23 cellular contexts compared by ENCODE assay signal in the genomic region with DNA sequence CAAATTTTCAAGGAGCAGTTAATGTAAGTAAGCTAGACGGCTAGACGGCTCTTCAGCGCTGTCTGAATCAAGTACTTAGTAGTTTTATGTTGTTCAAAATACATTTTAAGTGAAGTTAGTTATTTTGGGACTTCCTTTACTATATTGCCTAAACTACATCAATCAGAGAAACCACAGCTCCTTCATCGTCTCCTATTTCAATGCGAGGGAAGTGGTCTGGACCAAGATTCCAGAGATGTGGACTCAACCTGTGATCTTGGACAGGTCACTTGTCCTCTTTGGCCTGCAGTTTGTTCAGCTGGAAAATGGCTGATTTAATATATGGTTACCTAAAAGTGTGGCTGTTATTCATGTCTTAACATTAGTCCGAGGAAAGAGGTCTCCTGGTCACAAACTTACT.
"Had no signal": no experiment of that assay in that cellular context is flagged by ENCODE, and none has a peak within 500 bp of the region (broad histone marks: within the 10 kb centered on the region; RNA-seq: fewer than 3 reads in every experiment).

No MANE protein-coding gene starts in this region.

- H3K9ac ChIP-seq: KMS-11, SK-N-SH had no signal

- ATAC-seq: Panc1, PC-3, T-cell had no signal

- H3K27ac ChIP-seq: KMS-11, RWPE1 had no signal

- H3K4me2 ChIP-seq: KMS-11, SK-N-SH had no signal

- DNase-seq: Kasumi-1, NCI-H1048, NCI-H1105 treated with DMSO at 0.1 percent for 48 hours, NCI-H1417 treated with DMSO at 0.1 percent for 48 hours, NCI-H146, NCI-H1694 treated with DMSO at 0.1 percent for 48 hours, NCI-H1930, NCI-H2081, NCI-H2107, NCI-H226, NCI-H446, NCI-H510A, NCI-H524 treated with DMSO at 0.1 percent for 48 hours, NCI-H69, NCI-H774, PC-3, SHP77, SK-N-SH, SW 1271, T-cell had no signal

- H3K9me3 ChIP-seq: SK-N-SH had no signal
